ENCODE assay signal across 2 cellular contexts in genomic region chr7:93957767-93958166, GRCh38.
TF ChIP-seq lines count a peak whose summit lies in the region.

No MANE protein-coding gene starts in this region.

TF ChIP-seq in GM12878, 131 proteins besides CTCF, POLR2A, EP300 and RAD21:
- TF ChIP-seq STAT3 (IDR thresholded peaks at IDR 0.05; ENCODE audit: low read depth, low read length): no peak
- TF ChIP-seq, protein P1, sequence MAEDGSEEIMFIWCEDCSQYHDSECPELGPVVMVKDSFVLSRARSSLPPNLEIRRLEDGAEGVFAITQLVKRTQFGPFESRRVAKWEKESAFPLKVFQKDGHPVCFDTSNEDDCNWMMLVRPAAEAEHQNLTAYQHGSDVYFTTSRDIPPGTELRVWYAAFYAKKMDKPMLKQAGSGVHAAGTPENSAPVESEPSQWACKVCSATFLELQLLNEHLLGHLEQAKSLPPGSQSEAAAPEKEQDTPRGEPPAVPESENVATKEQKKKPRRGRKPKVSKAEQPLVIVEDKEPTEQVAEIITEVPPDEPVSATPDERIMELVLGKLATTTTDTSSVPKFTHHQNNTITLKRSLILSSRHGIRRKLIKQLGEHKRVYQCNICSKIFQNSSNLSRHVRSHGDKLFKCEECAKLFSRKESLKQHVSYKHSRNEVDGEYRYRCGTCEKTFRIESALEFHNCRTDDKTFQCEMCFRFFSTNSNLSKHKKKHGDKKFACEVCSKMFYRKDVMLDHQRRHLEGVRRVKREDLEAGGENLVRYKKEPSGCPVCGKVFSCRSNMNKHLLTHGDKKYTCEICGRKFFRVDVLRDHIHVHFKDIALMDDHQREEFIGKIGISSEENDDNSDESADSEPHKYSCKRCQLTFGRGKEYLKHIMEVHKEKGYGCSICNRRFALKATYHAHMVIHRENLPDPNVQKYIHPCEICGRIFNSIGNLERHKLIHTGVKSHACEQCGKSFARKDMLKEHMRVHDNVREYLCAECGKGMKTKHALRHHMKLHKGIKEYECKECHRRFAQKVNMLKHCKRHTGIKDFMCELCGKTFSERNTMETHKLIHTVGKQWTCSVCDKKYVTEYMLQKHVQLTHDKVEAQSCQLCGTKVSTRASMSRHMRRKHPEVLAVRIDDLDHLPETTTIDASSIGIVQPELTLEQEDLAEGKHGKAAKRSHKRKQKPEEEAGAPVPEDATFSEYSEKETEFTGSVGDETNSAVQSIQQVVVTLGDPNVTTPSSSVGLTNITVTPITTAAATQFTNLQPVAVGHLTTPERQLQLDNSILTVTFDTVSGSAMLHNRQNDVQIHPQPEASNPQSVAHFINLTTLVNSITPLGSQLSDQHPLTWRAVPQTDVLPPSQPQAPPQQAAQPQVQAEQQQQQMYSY (CRISPR knock-in tag; IDR thresholded peaks at IDR 0.05): no peak
- no peak for TF ChIP-seq MTA2 (IDR thresholded peaks at IDR 0.05; ENCODE audit: low read depth)
- TF ChIP-seq ZBTB4 (CRISPR knock-in tag; IDR thresholded peaks at IDR 0.05): no peak
- no peak for TF ChIP-seq ZSCAN29 (IDR thresholded peaks at IDR 0.05)
- TF ChIP-seq EGR1 (IDR thresholded peaks at IDR 0.05; ENCODE audit: borderline replicate concordance in 1 of 2, low read depth in 2 of 2, low read length in 2 of 2): no peak
- no peak for TF ChIP-seq SP1 (IDR thresholded peaks at IDR 0.05; ENCODE audit: low read depth, low read length)
- TF ChIP-seq IRF5 (IDR thresholded peaks at IDR 0.05; ENCODE audit: borderline replicate concordance): no peak
- no peak for TF ChIP-seq SMAD5 (IDR thresholded peaks at IDR 0.05; ENCODE audit: low read depth)
- TF ChIP-seq NR2C1 (IDR thresholded peaks at IDR 0.05): no peak

TF ChIP-seq in GM12891, 5 proteins besides CTCF, POLR2A, EP300 and RAD21:
- TF ChIP-seq SPI1 (IDR thresholded peaks at IDR 0.05; ENCODE audit: low read depth, low read length): no peak
- TF ChIP-seq POU2F2 (IDR thresholded peaks at IDR 0.05; ENCODE audit: low read depth, low read length): no peak
- no peak for TF ChIP-seq TAF1 (IDR thresholded peaks at IDR 0.05; ENCODE audit: low read depth, low read length)
- no peak for TF ChIP-seq POLR2AphosphoS5 (IDR thresholded peaks at IDR 0.05; ENCODE audit: low read depth, low read length)
- no peak for TF ChIP-seq PAX5 (IDR thresholded peaks at IDR 0.05; ENCODE audit: insufficient read depth, low read length, severe bottlenecking)
